25 cellular contexts compared by ENCODE assay signal in the genomic region with DNA sequence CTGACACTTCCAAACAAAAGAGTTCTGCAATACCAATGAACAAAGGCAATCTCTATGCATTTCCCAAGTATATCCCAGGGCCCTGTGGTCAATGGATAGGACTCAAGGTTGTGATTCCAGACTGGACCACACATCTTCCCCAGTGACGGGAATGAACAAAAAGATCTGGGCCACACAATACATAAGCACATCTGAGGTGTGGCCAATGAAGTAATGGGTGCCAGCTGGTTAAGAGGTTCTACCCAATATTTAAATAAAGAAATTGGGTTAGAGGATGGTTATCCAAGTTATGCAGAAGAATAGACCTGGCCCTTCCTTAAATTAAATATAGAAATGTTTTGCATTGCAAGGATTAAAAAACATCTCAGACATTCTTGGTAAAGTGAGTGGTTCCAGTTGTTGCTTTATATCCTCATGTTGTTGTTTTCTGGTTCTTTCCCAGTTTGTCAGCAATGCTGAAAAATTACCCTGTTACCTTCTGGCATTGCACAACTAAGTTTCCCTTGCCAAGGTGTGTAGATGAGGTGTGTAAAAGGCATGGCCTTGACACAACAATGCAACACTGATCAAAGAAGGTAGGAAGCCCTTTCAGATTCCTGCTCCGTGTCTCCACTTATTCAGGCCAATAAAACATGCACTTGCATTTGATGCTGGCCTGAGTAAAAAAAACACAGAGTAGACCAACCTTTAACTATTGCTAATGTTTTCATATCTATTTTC.
"Had no signal": no experiment of that assay in that cellular context is flagged by ENCODE, and none has a peak within 500 bp of the region (broad histone marks: within the 10 kb centered on the region; RNA-seq: fewer than 3 reads in every experiment).

No MANE protein-coding gene starts in this region.

- H3K9ac ChIP-seq: SK-N-SH had no signal

- H3K36me3 ChIP-seq: Peyer's patch, SJCRH30 had no signal

- H3K4me3 ChIP-seq: body of pancreas, Peyer's patch, SJCRH30 had no signal

- H3K9me2 ChIP-seq: SK-N-SH had no signal

- DNase-seq: activated CD4-positive, alpha-beta T cell treated with anti-CD3 and anti-CD28 coated beads for 48 hours; activated CD4-positive, alpha-beta T cell treated with anti-CD3 and anti-CD28 coated beads, Interleukin-2, amount 50 U/mL, for 4 hours; activated CD4-positive, CD25-positive, alpha-beta regulatory T cell treated with anti-CD3 and anti-CD28 coated beads, Interleukin-2, amount 50 U/mL, for 72 hours; activated CD8-positive, alpha-beta memory T cell treated with anti-CD3 and anti-CD28 coated beads, Interleukin-2, amount 50 U/mL, for 48 hours; activated CD8-positive, alpha-beta T cell treated with anti-CD3 and anti-CD28 coated beads, Interleukin-2, amount 10 ng/mL, durations not matched to agents 7 days and 5 days; activated naive CD4-positive, alpha-beta T cell; activated T-cell treated with anti-CD3 and anti-CD28 coated beads, Interleukin-2, amount 50 U/mL, for 1 hour; aorta; body of pancreas; MM.1S; NCI-H1105; NCI-H1436; NCI-H2029 treated with DMSO at 0.1 percent for 48 hours; NCI-H345; NCI-H510A; NCI-H526 treated with DMSO at 0.1 percent for 48 hours; NK-92 treated with Interleukin-12 subunit alpha and Interleukin-12 subunit beta, amount 100 ng/mL, for 24 hours; OCI-M1; Peyer's patch; Right ventricle myocardium superior; SJCRH30; SK-N-SH; T-helper 1 cell had no signal

- H3K4me1 ChIP-seq: body of pancreas, Peyer's patch, SJCRH30 had no signal

- H3K27me3 ChIP-seq: body of pancreas, Peyer's patch, SJCRH30 had no signal

- H3K9me3 ChIP-seq: body of pancreas, Peyer's patch, SJCRH30, SK-N-SH had no signal

- H3K27ac ChIP-seq: body of pancreas, Peyer's patch, RWPE1, SJCRH30 had no signal

- ATAC-seq: activated CD8-positive, alpha-beta T cell treated with anti-CD3 and anti-CD28 coated beads, Interleukin-2, amount 10 ng/mL, durations not matched to agents 7 days and 5 days; body of pancreas; WTC11 had no signal

- H3K4me2 ChIP-seq: SK-N-SH had no signal
